8 cellular contexts compared by ENCODE assay signal in genomic region chr1:85048296-85049064, GRCh38. TPM values are rescaled to one million over a fixed set of nuclear protein-coding genes. Genes with fewer than 3 reads are reported as not detected.
DNase-seq lines count a peak whose midpoint lies in the region; ATAC-seq and TF ChIP-seq lines count a peak whose summit lies in the region.

MCOLN3 (minus strand) TSS chr1:85048500; CDS start chr1:85045360, 3,140 bp downstream.

- peak within 1 kb of the TSS; percentile 20; the same call in 1 of the 2 replicates for H3K4me3 ChIP-seq in HL-60 (replicated peaks; ENCODE audit: insufficient read depth, low read length)
- peak within 1 kb of the TSS; percentile 54 for H3K4me3 ChIP-seq in lung

- H3K4me3 Mint-ChIP-seq in T-helper 17 cell = peak within 1 kb of the TSS; percentile 82

- H3K27ac ChIP-seq in HL-60 (replicated peaks) = no peak within 1 kb of the TSS
- H3K27ac ChIP-seq in lung (ENCODE audit: low read depth in 1 of 2, low read length in 1 of 2) = no peak within 1 kb of the TSS

- H3K4me1 Mint-ChIP-seq in T-helper 17 cell = peaks cover 14% of the 10 kb centered on the region

- 2% methylated on average over 68 to 73 of the region's 73 CpGs for WGBS in lung, 2 donors

- no peaks in the 10 kb centered on the region for H3K9me3 ChIP-seq in T-helper 17 cell (ENCODE audit: control insufficient read depth, low read length, poor library complexity, severe bottlenecking)
- H3K9me3 ChIP-seq in lung (ENCODE audit: control insufficient read depth in 2 of 2, insufficient read depth in 1 of 2, low read length in 1 of 2) = peaks cover 0 to 3% of the 10 kb centered on the region in 2 donors

- H3K27me3 Mint-ChIP-seq in T-helper 17 cell = peaks cover 37% of the 10 kb centered on the region

- H3K4me1 ChIP-seq in lung (ENCODE audit: control insufficient read depth in 2 of 2, insufficient read depth in 2 of 2, low read length in 2 of 2) = peaks cover 0 to 8% of the 10 kb centered on the region in 2 donors

- no peaks in the 10 kb centered on the region for H3K36me3 Mint-ChIP-seq in T-helper 17 cell (ENCODE audit: low read depth)

- peak; percentile 72 for ATAC-seq in GM21447 (IDR thresholded peaks at IDR 0.05; ENCODE audit: unreplicated experiment)
- ATAC-seq in T-helper 17 cell = peak; percentile 67
- ATAC-seq in lung (ENCODE audit: insufficient read depth, low FRiP score) = peak; percentile 84
- ATAC-seq in stimulated activated naive CD8-positive, alpha-beta T cell treated with anti-CD3 and anti-CD28 coated beads, Interleukin-15, Interleukin-2, amounts not matched to agents 100 U/mL and 50 U/mL, for 24 hours = peak; percentile 55

- H3K27me3 ChIP-seq in HL-60 (ENCODE audit: insufficient read depth, poor library complexity, severe bottlenecking) = peaks cover 42% of the 10 kb centered on the region
- H3K27me3 ChIP-seq in lung (ENCODE audit: control insufficient read depth, insufficient read depth) = no peaks in the 10 kb centered on the region

- TF ChIP-seq CTCF in HL-60 (IDR thresholded peaks at IDR 0.05; ENCODE audit: insufficient read depth, low read length) (no peak), lung (IDR thresholded peaks at IDR 0.05; ENCODE audit: control extremely low read depth, extremely low read depth) (no peak)

- H3K27ac Mint-ChIP-seq in T-helper 17 cell = peak within 1 kb of the TSS; percentile 76

- no peaks in the 10 kb centered on the region for H3K36me3 ChIP-seq in lung (ENCODE audit: control insufficient read depth in 2 of 2, insufficient read depth in 2 of 2, low read length in 2 of 2)

- peak; percentile 9 for DNase-seq in EH (ENCODE audit: low read depth)
- DNase-seq in HL-60 (ENCODE audit: low read depth in 1 of 2, low spot score in 1 of 2) = no peak
- DNase-seq in T-helper 17 cell = peak; percentile 10 to 16 (median 15)
- peak; percentile 19 for DNase-seq in central memory CD4-positive, alpha-beta T cell
- peak; percentile 37 for DNase-seq in lung (ENCODE audit: low spot score)
- DNase-seq in stimulated activated naive CD8-positive, alpha-beta T cell treated with anti-CD3 and anti-CD28 coated beads, Interleukin-15, Interleukin-2, amounts not matched to agents 100 U/mL and 50 U/mL, for 24 hours = peak; percentile 45
- no peak for DNase-seq in SK-N-DZ (ENCODE audit: low spot score)

RNA-seq across cellular contexts. Expression of gene MCOLN3, which starts in this region (rescaled TPM):
- total RNA-seq in T-helper 17 cell (1 to 10 TPM; 3.2 to 5.1 TPM), lung (1 to 10 TPM in 1 of 2 donors, under 1 TPM in 1; 0.68 to 4.2 TPM)
- 1 to 10 TPM in 1 of 2 donors, under 1 TPM in 1; 0.84 to 4.5 TPM for polyA plus RNA-seq in lung
- 0.02 TPM in 1 of 2 replicates, not detected in the other for polyA plus RNA-seq in SK-N-DZ (2014; cell fraction: cytosol; rRNA removed)
- not detected in 2 replicates for polyA plus RNA-seq in SK-N-DZ (2014; cell fraction: nucleus; rRNA removed)

Comparison
In these comparisons a context has a peak if more than half of its experiments do, and no peak if none do; other contexts are left out.
1. DNase-seq: peak in EH (single experiment), T-helper 17 cell (3 of 3), central memory CD4-positive, alpha-beta T cell (single experiment), lung (single experiment) and stimulated activated naive CD8-positive, alpha-beta T cell treated with anti-CD3 and anti-CD28 coated beads, Interleukin-15, Interleukin-2, amounts not matched to agents 100 U/mL and 50 U/mL, for 24 hours (single experiment); none in HL-60 (0 of 2) and SK-N-DZ (single experiment).
2. Peak in every context shown above with its lines, with median percentiles within 50 percentile points of each other: ATAC-seq.